9 cellular contexts compared by ENCODE assay signal in genomic region chr13:32811297-32811800, GRCh38.
A peak's percentile ranks its signal among the peaks of the same experiment; 100 is the strongest.
DNase-seq lines count a peak whose midpoint lies in the region; ATAC-seq and TF ChIP-seq lines count a peak whose summit lies in the region.
"Had no signal": no experiment of that assay in that cellular context is flagged by ENCODE, and none has a peak within 500 bp of the region (broad histone marks: within the 10 kb centered on the region; RNA-seq: fewer than 3 reads in every experiment).

No MANE protein-coding gene starts in this region.

- H3K27me3 Mint-ChIP-seq in activated T-cell treated with anti-CD3 and anti-CD28 coated beads, Interleukin-2, amount 50 U/mL, for 4 hours (ENCODE audit: low read depth), result peaks cover 2% of the 10 kb centered on the region
- no peaks in the 10 kb centered on the region for H3K27me3 Mint-ChIP-seq in naive thymus-derived CD8-positive, alpha-beta T cell

- H3K4me1 Mint-ChIP-seq in activated T-cell treated with anti-CD3 and anti-CD28 coated beads, Interleukin-2, amount 50 U/mL, for 4 hours (ENCODE audit: low read depth), result peaks cover 10% of the 10 kb centered on the region
- peaks cover 11 to 25% (median 17%) of the 10 kb centered on the region in 4 donors for H3K4me1 Mint-ChIP-seq in naive thymus-derived CD8-positive, alpha-beta T cell

- 35 to 52% methylated on average over 7 of the region's 7 CpGs for WGBS in body of pancreas, 2 donors

- H3K4me3 ChIP-seq in SK-N-MC (0 out of 2 replicates have a peak overlapping the region, but pooled peaks have one; percentile 26), Peyer's patch (no peak overlapping the region), body of pancreas (no peak overlapping the region)
- H3K4me3 ChIP-seq: adrenal gland had no signal

- intact Hi-C loops in body of pancreas (cut with DNase I), result no loop called here

- TF ChIP-seq CTCF in Peyer's patch (IDR thresholded peaks at IDR 0.05), result no peak
- no peak for TF ChIP-seq CTCF in body of pancreas (IDR thresholded peaks at IDR 0.05)

- no peaks in the 10 kb centered on the region for H3K9me3 ChIP-seq in SK-N-MC (ENCODE audit: low read depth, low read length)
- no peaks in the 10 kb centered on the region for H3K9me3 ChIP-seq in Peyer's patch
- no peaks in the 10 kb centered on the region for H3K9me3 ChIP-seq in body of pancreas
- H3K9me3 ChIP-seq: adrenal gland had no signal

- peaks cover 2% of the 10 kb centered on the region for H3K36me3 Mint-ChIP-seq in activated T-cell treated with anti-CD3 and anti-CD28 coated beads, Interleukin-2, amount 50 U/mL, for 4 hours (ENCODE audit: insufficient read depth)
- peaks cover 0 to 13% (median 6%) of the 10 kb centered on the region in 3 donors for H3K36me3 Mint-ChIP-seq in naive thymus-derived CD8-positive, alpha-beta T cell

- H3K4me3 Mint-ChIP-seq in activated T-cell treated with anti-CD3 and anti-CD28 coated beads, Interleukin-2, amount 50 U/mL, for 4 hours, result peak overlapping the region; percentile 47
- peak overlapping the region; percentile 46 to 90 (median 76) for H3K4me3 Mint-ChIP-seq in naive thymus-derived CD8-positive, alpha-beta T cell

- DNase-seq in activated T-cell treated with anti-CD3 and anti-CD28 coated beads, Interleukin-2, amount 50 U/mL, for 4 hours, result no peak
- DNase-seq in activated T-cell treated with anti-CD3 and anti-CD28 coated beads, Interleukin-2, amount 50 U/mL, for 48 hours, result no peak
- DNase-seq in SK-N-MC (ENCODE audit: low read depth, low spot score), result peak; percentile 18
- DNase-seq in naive thymus-derived CD8-positive, alpha-beta T cell, result peak in 4 of 10 donors; percentile 16 to 41 (median 28)
- no peak for DNase-seq in Peyer's patch
- no peak for DNase-seq in hepatic stellate cell (ENCODE audit: low spot score)
- DNase-seq in body of pancreas, result no peak

- H3K27me3 ChIP-seq in Peyer's patch, result no peaks in the 10 kb centered on the region
- H3K27me3 ChIP-seq in body of pancreas, result no peaks in the 10 kb centered on the region
- H3K27me3 ChIP-seq: adrenal gland had no signal

- H3K9me3 Mint-ChIP-seq in activated T-cell treated with anti-CD3 and anti-CD28 coated beads, Interleukin-2, amount 50 U/mL, for 4 hours, result peaks cover 19% of the 10 kb centered on the region
- peaks cover 0 to 19% (median 7%) of the 10 kb centered on the region in 9 donors for H3K9me3 Mint-ChIP-seq in naive thymus-derived CD8-positive, alpha-beta T cell

- H3K27ac ChIP-seq in SK-N-MC, result no peak overlapping the region
- H3K27ac ChIP-seq in Peyer's patch, result no peak overlapping the region
- H3K27ac ChIP-seq in body of pancreas, result no peak overlapping the region
- H3K27ac ChIP-seq: adrenal gland had no signal

- POLR2A ChIA-PET in naive thymus-derived CD8-positive, alpha-beta T cell (lab: Charles Lee), result interaction anchor here (0.7 to 1.1 kb wide), 2 partner anchors 28 to 305 kb away, joined by 3 to 6 read pairs; no protein-coding TSS in a partner anchor

- H3K36me3 ChIP-seq in SK-N-MC (ENCODE audit: insufficient read depth, low read length) (no peaks in the 10 kb centered on the region), Peyer's patch (no peaks in the 10 kb centered on the region), body of pancreas (replicated peaks in 1 of 2; ENCODE audit: insufficient read depth in 1 of 2, low read depth in 2 of 2) (no peaks in the 10 kb centered on the region)
- H3K36me3 ChIP-seq: adrenal gland had no signal

- TF ChIP-seq POLR2A in Peyer's patch (IDR thresholded peaks at IDR 0.05) (no peak), body of pancreas (IDR thresholded peaks at IDR 0.05) (no peak)

- ATAC-seq in activated T-cell treated with anti-CD3 and anti-CD28 coated beads, Interleukin-2, amount 50 U/mL, for 4 hours, result peak; percentile 40 to 43
- peak; percentile 88 for ATAC-seq in HG02852 (IDR thresholded peaks at IDR 0.05; ENCODE audit: unreplicated experiment)
- ATAC-seq in naive thymus-derived CD8-positive, alpha-beta T cell, result peak; percentile 60 to 84
- ATAC-seq in body of pancreas, result no peak

- H3K9ac ChIP-seq in SK-N-MC (ENCODE audit: insufficient read length), result no peak overlapping the region

- H3K4me1 ChIP-seq in Peyer's patch (peaks cover 0 to 2% (median 0%) of the 10 kb centered on the region in 4 donors), body of pancreas (no peaks in the 10 kb centered on the region)
- H3K4me1 ChIP-seq: adrenal gland had no signal

- H3K27ac Mint-ChIP-seq in naive thymus-derived CD8-positive, alpha-beta T cell, result peak overlapping the region; percentile 4 to 88 (median 75)
